In genomic region chr10:102642553-102643345, GRCh38 we compare ENCODE assay signal across 1 cellular context.
TF ChIP-seq lines count a peak whose summit lies in the region.

No MANE protein-coding gene starts in this region.

TF ChIP-seq in HepG2, 621 proteins besides CTCF, POLR2A, EP300 and RAD21 (continued from another document and continues in another):
- TF ChIP-seq, protein P1, sequence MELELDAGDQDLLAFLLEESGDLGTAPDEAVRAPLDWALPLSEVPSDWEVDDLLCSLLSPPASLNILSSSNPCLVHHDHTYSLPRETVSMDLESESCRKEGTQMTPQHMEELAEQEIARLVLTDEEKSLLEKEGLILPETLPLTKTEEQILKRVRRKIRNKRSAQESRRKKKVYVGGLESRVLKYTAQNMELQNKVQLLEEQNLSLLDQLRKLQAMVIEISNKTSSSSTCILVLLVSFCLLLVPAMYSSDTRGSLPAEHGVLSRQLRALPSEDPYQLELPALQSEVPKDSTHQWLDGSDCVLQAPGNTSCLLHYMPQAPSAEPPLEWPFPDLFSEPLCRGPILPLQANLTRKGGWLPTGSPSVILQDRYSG (CRISPR knock-in tag; IDR thresholded peaks at IDR 0.05): 0 out of 2 replicates have a peak, but pooled peaks have one; percentile 37
- peak; percentile 47; the same call in 1 of the 2 replicates for TF ChIP-seq SALL1 (CRISPR knock-in tag; IDR thresholded peaks at IDR 0.05)
- peak; percentile 53 for TF ChIP-seq SKI (IDR thresholded peaks at IDR 0.05; ENCODE audit: partially characterized antibody)
- no peak for TF ChIP-seq PATZ1 (CRISPR knock-in tag; IDR thresholded peaks at IDR 0.05)
- peak; percentile 71 for TF ChIP-seq POLR2G (IDR thresholded peaks at IDR 0.05; ENCODE audit: low read depth, low read length)
- TF ChIP-seq, protein P2, sequence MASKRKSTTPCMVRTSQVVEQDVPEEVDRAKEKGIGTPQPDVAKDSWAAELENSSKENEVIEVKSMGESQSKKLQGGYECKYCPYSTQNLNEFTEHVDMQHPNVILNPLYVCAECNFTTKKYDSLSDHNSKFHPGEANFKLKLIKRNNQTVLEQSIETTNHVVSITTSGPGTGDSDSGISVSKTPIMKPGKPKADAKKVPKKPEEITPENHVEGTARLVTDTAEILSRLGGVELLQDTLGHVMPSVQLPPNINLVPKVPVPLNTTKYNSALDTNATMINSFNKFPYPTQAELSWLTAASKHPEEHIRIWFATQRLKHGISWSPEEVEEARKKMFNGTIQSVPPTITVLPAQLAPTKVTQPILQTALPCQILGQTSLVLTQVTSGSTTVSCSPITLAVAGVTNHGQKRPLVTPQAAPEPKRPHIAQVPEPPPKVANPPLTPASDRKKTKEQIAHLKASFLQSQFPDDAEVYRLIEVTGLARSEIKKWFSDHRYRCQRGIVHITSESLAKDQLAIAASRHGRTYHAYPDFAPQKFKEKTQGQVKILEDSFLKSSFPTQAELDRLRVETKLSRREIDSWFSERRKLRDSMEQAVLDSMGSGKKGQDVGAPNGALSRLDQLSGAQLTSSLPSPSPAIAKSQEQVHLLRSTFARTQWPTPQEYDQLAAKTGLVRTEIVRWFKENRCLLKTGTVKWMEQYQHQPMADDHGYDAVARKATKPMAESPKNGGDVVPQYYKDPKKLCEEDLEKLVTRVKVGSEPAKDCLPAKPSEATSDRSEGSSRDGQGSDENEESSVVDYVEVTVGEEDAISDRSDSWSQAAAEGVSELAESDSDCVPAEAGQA (IDR thresholded peaks at IDR 0.05; ENCODE audit: low read depth): no peak
- TF ChIP-seq, protein P2 (CRISPR knock-in tag; IDR thresholded peaks at IDR 0.05; ENCODE audit: borderline replicate concordance): no peak
- TF ChIP-seq RBFOX2 (IDR thresholded peaks at IDR 0.05; ENCODE audit: low read depth, low read length): peak; percentile 88
- TF ChIP-seq E2F5 (CRISPR knock-in tag; conservative IDR thresholded peaks at IDR 0.05): no peak
- TF ChIP-seq ZNF543 (CRISPR knock-in tag; IDR thresholded peaks at IDR 0.05): 0 out of 2 replicates have a peak, but pooled peaks have one; percentile 1
- TF ChIP-seq NBN (conservative IDR thresholded peaks at IDR 0.05): no peak
- TF ChIP-seq HBP1 (CRISPR knock-in tag; IDR thresholded peaks at IDR 0.05; ENCODE audit: low read depth): no peak
- no peak for TF ChIP-seq MXD4 (CRISPR knock-in tag; IDR thresholded peaks at IDR 0.05)
- 0 out of 2 replicates have a peak, but pooled peaks have one; percentile 8 for TF ChIP-seq GABPB1 (CRISPR knock-in tag; IDR thresholded peaks at IDR 0.05)
- no peak for TF ChIP-seq SIN3B (IDR thresholded peaks at IDR 0.05; ENCODE audit: low read length)
- TF ChIP-seq SKIL (CRISPR knock-in tag; IDR thresholded peaks at IDR 0.05; ENCODE audit: borderline replicate concordance): no peak
- no peak for TF ChIP-seq ZNF749 (CRISPR knock-in tag; IDR thresholded peaks at IDR 0.05; ENCODE audit: borderline replicate concordance)
- TF ChIP-seq, protein P3, sequence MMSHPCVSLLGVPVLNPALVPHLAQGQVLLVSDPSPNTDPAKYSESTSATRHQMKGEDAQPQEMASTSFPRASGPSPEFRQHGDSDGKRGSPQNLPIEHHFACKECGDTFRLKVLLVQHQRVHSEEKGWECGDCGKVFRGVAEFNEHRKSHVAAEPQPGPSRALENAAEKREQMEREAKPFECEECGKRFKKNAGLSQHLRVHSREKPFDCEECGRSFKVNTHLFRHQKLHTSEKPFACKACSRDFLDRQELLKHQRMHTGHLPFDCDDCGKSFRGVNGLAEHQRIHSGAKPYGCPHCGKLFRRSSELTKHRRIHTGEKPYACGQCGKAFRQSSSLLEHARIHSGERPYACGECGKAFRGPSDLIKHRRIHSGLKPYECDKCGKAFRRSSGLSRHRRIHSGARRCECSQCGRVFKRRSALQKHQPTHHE (CRISPR knock-in tag; IDR thresholded peaks at IDR 0.05; ENCODE audit: borderline replicate concordance): 0 out of 2 replicates have a peak, but pooled peaks have one; percentile 49
- TF ChIP-seq ZEB1 (IDR thresholded peaks at IDR 0.05; ENCODE audit: insufficient replicate concordance, low read depth): peak; percentile 20
- TF ChIP-seq ZFY (CRISPR knock-in tag; IDR thresholded peaks at IDR 0.05): peak; percentile 43; the same call in 1 of the 2 replicates
- no peak for TF ChIP-seq NFE2L2 (IDR thresholded peaks at IDR 0.05; ENCODE audit: low read length)
- TF ChIP-seq ZNF484 (CRISPR knock-in tag; IDR thresholded peaks at IDR 0.05; ENCODE audit: borderline replicate concordance, low read depth): no peak
- TF ChIP-seq MLLT10 (CRISPR knock-in tag; IDR thresholded peaks at IDR 0.05): no peak
- TF ChIP-seq TSC22D2 (CRISPR knock-in tag; IDR thresholded peaks at IDR 0.05; ENCODE audit: borderline replicate concordance): 0 out of 2 replicates have a peak, but pooled peaks have one; percentile 4
- TF ChIP-seq, protein P4, sequence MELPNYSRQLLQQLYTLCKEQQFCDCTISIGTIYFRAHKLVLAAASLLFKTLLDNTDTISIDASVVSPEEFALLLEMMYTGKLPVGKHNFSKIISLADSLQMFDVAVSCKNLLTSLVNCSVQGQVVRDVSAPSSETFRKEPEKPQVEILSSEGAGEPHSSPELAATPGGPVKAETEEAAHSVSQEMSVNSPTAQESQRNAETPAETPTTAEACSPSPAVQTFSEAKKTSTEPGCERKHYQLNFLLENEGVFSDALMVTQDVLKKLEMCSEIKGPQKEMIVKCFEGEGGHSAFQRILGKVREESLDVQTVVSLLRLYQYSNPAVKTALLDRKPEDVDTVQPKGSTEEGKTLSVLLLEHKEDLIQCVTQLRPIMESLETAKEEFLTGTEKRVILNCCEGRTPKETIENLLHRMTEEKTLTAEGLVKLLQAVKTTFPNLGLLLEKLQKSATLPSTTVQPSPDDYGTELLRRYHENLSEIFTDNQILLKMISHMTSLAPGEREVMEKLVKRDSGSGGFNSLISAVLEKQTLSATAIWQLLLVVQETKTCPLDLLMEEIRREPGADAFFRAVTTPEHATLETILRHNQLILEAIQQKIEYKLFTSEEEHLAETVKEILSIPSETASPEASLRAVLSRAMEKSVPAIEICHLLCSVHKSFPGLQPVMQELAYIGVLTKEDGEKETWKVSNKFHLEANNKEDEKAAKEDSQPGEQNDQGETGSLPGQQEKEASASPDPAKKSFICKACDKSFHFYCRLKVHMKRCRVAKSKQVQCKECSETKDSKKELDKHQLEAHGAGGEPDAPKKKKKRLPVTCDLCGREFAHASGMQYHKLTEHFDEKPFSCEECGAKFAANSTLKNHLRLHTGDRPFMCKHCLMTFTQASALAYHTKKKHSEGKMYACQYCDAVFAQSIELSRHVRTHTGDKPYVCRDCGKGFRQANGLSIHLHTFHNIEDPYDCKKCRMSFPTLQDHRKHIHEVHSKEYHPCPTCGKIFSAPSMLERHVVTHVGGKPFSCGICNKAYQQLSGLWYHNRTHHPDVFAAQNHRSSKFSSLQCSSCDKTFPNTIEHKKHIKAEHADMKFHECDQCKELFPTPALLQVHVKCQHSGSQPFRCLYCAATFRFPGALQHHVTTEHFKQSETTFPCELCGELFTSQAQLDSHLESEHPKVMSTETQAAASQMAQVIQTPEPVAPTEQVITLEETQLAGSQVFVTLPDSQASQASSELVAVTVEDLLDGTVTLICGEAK (IDR thresholded peaks at IDR 0.05): no peak
- TF ChIP-seq, protein P4 (CRISPR knock-in tag; IDR thresholded peaks at IDR 0.05): no peak
- TF ChIP-seq ZNF562 (CRISPR knock-in tag; IDR thresholded peaks at IDR 0.05; ENCODE audit: borderline replicate concordance): no peak
- TF ChIP-seq ZNF766 (CRISPR knock-in tag; IDR thresholded peaks at IDR 0.05; ENCODE audit: borderline replicate concordance): no peak
- peak; percentile 42; the same call in 1 of the 2 replicates for TF ChIP-seq RFX3 (CRISPR knock-in tag; IDR thresholded peaks at IDR 0.05)
